12 cellular contexts compared by ENCODE assay signal in genomic region chr6:121838842-121839241, GRCh38.
A peak's percentile ranks its signal among the peaks of the same experiment; 100 is the strongest.
DNase-seq lines count a peak whose midpoint lies in the region; ATAC-seq and TF ChIP-seq lines count a peak whose summit lies in the region.
"Had no signal": no experiment of that assay in that cellular context is flagged by ENCODE, and none has a peak within 500 bp of the region (broad histone marks: within the 10 kb centered on the region; RNA-seq: fewer than 3 reads in every experiment).

No MANE protein-coding gene starts in this region.

- H3K27me3 ChIP-seq in RWPE2 (ENCODE audit: insufficient read depth, poor library complexity, severe bottlenecking) (no peaks in the 10 kb centered on the region), Caco-2 (replicated peaks; ENCODE audit: control insufficient read depth, insufficient read depth, low read length) (no peaks in the 10 kb centered on the region)

- no peaks in the 10 kb centered on the region for H3K36me3 Mint-ChIP-seq in activated naive CD4-positive, alpha-beta T cell treated with anti-CD3 and anti-CD28 coated beads for 36 hours (ENCODE audit: low read depth)
- no peaks in the 10 kb centered on the region for H3K36me3 Mint-ChIP-seq in Caco-2 (ENCODE audit: insufficient read depth, unreplicated experiment)
- H3K36me3 Mint-ChIP-seq: stimulated activated memory B cell treated with anti-CD40 and anti-IgM and Interleukin-4, amounts not matched to agents 10 μg/mL and 1 μg/mL and 100 μg/mL, for 72 hours had no signal

- CTCF ChIA-PET in activated naive CD4-positive, alpha-beta T cell treated with anti-CD3 and anti-CD28 coated beads for 36 hours (lab: Charles Lee): no interaction called here
- CTCF ChIA-PET in Caco-2 (lab: Charles Lee): interaction anchor here (1.9 kb wide), 1 partner anchor 10 kb away, joined by 7 read pairs; no protein-coding TSS in a partner anchor

- H3K27ac ChIP-seq in RWPE2 (ENCODE audit: poor library complexity, severe bottlenecking): no peak overlapping the region

- H3K4me1 ChIP-seq in RWPE2 (ENCODE audit: insufficient read depth, poor library complexity, severe bottlenecking) (no peaks in the 10 kb centered on the region), Caco-2 (no peaks in the 10 kb centered on the region)

- H3K27ac Mint-ChIP-seq in activated naive CD4-positive, alpha-beta T cell treated with anti-CD3 and anti-CD28 coated beads for 36 hours: no peak overlapping the region
- no peak overlapping the region for H3K27ac Mint-ChIP-seq in stimulated activated naive CD8-positive, alpha-beta T cell treated with anti-CD3 and anti-CD28 coated beads, Interleukin-15, amount 100 ng/mL, for 72 hours
- H3K27ac Mint-ChIP-seq in Caco-2 (ENCODE audit: unreplicated experiment): no peak overlapping the region
- H3K27ac Mint-ChIP-seq: stimulated activated memory B cell treated with anti-CD40 and anti-IgM and Interleukin-4, amounts not matched to agents 10 μg/mL and 1 μg/mL and 100 μg/mL, for 72 hours had no signal

- TF ChIP-seq CTCF in RWPE2 (IDR thresholded peaks at IDR 0.05; ENCODE audit: poor library complexity, severe bottlenecking) (no peak), fibroblast of the aortic adventitia (IDR thresholded peaks at IDR 0.05; ENCODE audit: insufficient read depth, low read length) (no peak), Caco-2 (IDR thresholded peaks at IDR 0.05; ENCODE audit: insufficient read depth in 1 of 2, low read depth in 1 of 2, low read length in 1 of 2, severe bottlenecking in 1 of 2, unreplicated experiment in 1 of 2) (no peak)

- intact Hi-C loops in activated naive CD4-positive, alpha-beta T cell treated with anti-CD3 and anti-CD28 coated beads for 36 hours (cut with micrococcal nuclease): no loop called here
- intact Hi-C loops in Caco-2 (cut with micrococcal nuclease; ENCODE audit: unreplicated experiment): no loop called here

- POLR2A ChIA-PET in Caco-2 (lab: Charles Lee): no interaction called here

- ATAC-seq in RWPE2 (ENCODE audit: low read depth) (peak; percentile 61), HG02981 (IDR thresholded peaks at IDR 0.05; ENCODE audit: unreplicated experiment) (no peak)
- peak; percentile 62 for ATAC-seq in stimulated activated naive CD8-positive, alpha-beta T cell treated with anti-CD3 and anti-CD28 coated beads, Interleukin-15, amount 100 ng/mL, for 72 hours
- ATAC-seq: Panc1; stimulated activated memory B cell treated with anti-CD40 and anti-IgM and Interleukin-4, amounts not matched to agents 10 μg/mL and 1 μg/mL and 100 μg/mL, for 72 hours had no signal

- no peaks in the 10 kb centered on the region for H3K9me3 Mint-ChIP-seq in activated naive CD4-positive, alpha-beta T cell treated with anti-CD3 and anti-CD28 coated beads for 36 hours
- H3K9me3 Mint-ChIP-seq in stimulated activated naive CD8-positive, alpha-beta T cell treated with anti-CD3 and anti-CD28 coated beads, Interleukin-15, amount 100 ng/mL, for 72 hours: peaks cover 0 to 12% of the 10 kb centered on the region in 2 donors
- H3K9me3 Mint-ChIP-seq in Caco-2 (ENCODE audit: unreplicated experiment): peaks cover 14% of the 10 kb centered on the region

- H3K27me3 Mint-ChIP-seq in activated naive CD4-positive, alpha-beta T cell treated with anti-CD3 and anti-CD28 coated beads for 36 hours (ENCODE audit: low read depth): no peaks in the 10 kb centered on the region
- no peaks in the 10 kb centered on the region for H3K27me3 Mint-ChIP-seq in stimulated activated naive CD8-positive, alpha-beta T cell treated with anti-CD3 and anti-CD28 coated beads, Interleukin-15, amount 100 ng/mL, for 72 hours
- no peaks in the 10 kb centered on the region for H3K27me3 Mint-ChIP-seq in Caco-2 (ENCODE audit: insufficient read depth, unreplicated experiment)
- H3K27me3 Mint-ChIP-seq: stimulated activated memory B cell treated with anti-CD40 and anti-IgM and Interleukin-4, amounts not matched to agents 10 μg/mL and 1 μg/mL and 100 μg/mL, for 72 hours had no signal

- H3K4me3 Mint-ChIP-seq in activated naive CD4-positive, alpha-beta T cell treated with anti-CD3 and anti-CD28 coated beads for 36 hours: no peak overlapping the region
- H3K4me3 Mint-ChIP-seq in stimulated activated naive CD8-positive, alpha-beta T cell treated with anti-CD3 and anti-CD28 coated beads, Interleukin-15, amount 100 ng/mL, for 72 hours: no peak overlapping the region
- no peak overlapping the region for H3K4me3 Mint-ChIP-seq in Caco-2 (ENCODE audit: unreplicated experiment)
- H3K4me3 Mint-ChIP-seq: stimulated activated memory B cell treated with anti-CD40 and anti-IgM and Interleukin-4, amounts not matched to agents 10 μg/mL and 1 μg/mL and 100 μg/mL, for 72 hours had no signal

- peaks cover 9% of the 10 kb centered on the region for H3K4me1 Mint-ChIP-seq in activated naive CD4-positive, alpha-beta T cell treated with anti-CD3 and anti-CD28 coated beads for 36 hours (ENCODE audit: low read depth)
- H3K4me1 Mint-ChIP-seq in stimulated activated naive CD8-positive, alpha-beta T cell treated with anti-CD3 and anti-CD28 coated beads, Interleukin-15, amount 100 ng/mL, for 72 hours: peaks cover 7% of the 10 kb centered on the region
- H3K4me1 Mint-ChIP-seq in Caco-2 (ENCODE audit: low read depth, unreplicated experiment): peaks cover 8% of the 10 kb centered on the region
- H3K4me1 Mint-ChIP-seq: stimulated activated memory B cell treated with anti-CD40 and anti-IgM and Interleukin-4, amounts not matched to agents 10 μg/mL and 1 μg/mL and 100 μg/mL, for 72 hours had no signal

- H3K4me3 ChIP-seq in RWPE2 (ENCODE audit: severe bottlenecking): no peak overlapping the region
- no peak overlapping the region for H3K4me3 ChIP-seq in fibroblast of the aortic adventitia (ENCODE audit: low read depth, low read length)
- H3K4me3 ChIP-seq in Caco-2 (ENCODE audit: low read depth, low read length): no peak overlapping the region
- H3K4me3 ChIP-seq: skin epidermis had no signal

- H3K9me3 ChIP-seq in RWPE2 (ENCODE audit: severe bottlenecking) (no peaks in the 10 kb centered on the region), Caco-2 (no peaks in the 10 kb centered on the region)

- DNase-seq in activated naive CD4-positive, alpha-beta T cell treated with anti-CD3 and anti-CD28 coated beads for 36 hours: peak; percentile 12
- DNase-seq in activated naive CD4-positive, alpha-beta T cell (lab: John Stamatoyannopoulos, UW): no peak
- DNase-seq in RWPE2 (ENCODE audit: low spot score) (no peak), fibroblast of the aortic adventitia (ENCODE audit: low read depth) (peak; percentile 95), NCI-H2196 treated with DMSO at 0.1 percent for 48 hours (lab: John Stamatoyannopoulos, UW; ENCODE audit: unreplicated experiment) (no peak), Caco-2 (no peak)
- peak in 1 of 2 donors; percentile 8 for DNase-seq in stimulated activated naive CD8-positive, alpha-beta T cell treated with anti-CD3 and anti-CD28 coated beads, Interleukin-15, amount 100 ng/mL, for 72 hours
- DNase-seq: activated CD4-positive, alpha-beta T cell treated with anti-CD3 and anti-CD28 coated beads, Interleukin-2, amount 50 U/mL, for 4 hours had no signal

- no TSS peak for BruUV-seq in Caco-2 (replicated peaks; lab: Mats Ljungman, UMichigan)

- no peaks in the 10 kb centered on the region for H3K36me3 ChIP-seq in RWPE2 (ENCODE audit: low read depth)
- no peaks in the 10 kb centered on the region for H3K36me3 ChIP-seq in Caco-2 (ENCODE audit: control insufficient read depth, insufficient read depth, low read length)

Comparison
In these comparisons a context has a peak if more than half of its experiments do, and no peak if none do; other contexts are left out.
1. DNase-seq: peak in activated naive CD4-positive, alpha-beta T cell treated with anti-CD3 and anti-CD28 coated beads for 36 hours (single experiment) and fibroblast of the aortic adventitia (single experiment); none in activated naive CD4-positive, alpha-beta T cell (0 of 4), RWPE2 (single experiment), NCI-H2196 treated with DMSO at 0.1 percent for 48 hours (single experiment) and Caco-2 (0 of 2).